8 cellular contexts compared by ENCODE assay signal in genomic region chr6:36423101-36423824, GRCh38. TPM values are rescaled to one million over a fixed set of nuclear protein-coding genes. Genes with fewer than 3 reads are reported as not detected.
DNase-seq lines count a peak whose midpoint lies in the region; ATAC-seq and TF ChIP-seq lines count a peak whose summit lies in the region.

No MANE protein-coding gene starts in this region.

- peak; percentile 92 for ATAC-seq in GM18909 (IDR thresholded peaks at IDR 0.05; ENCODE audit: poor library complexity, unreplicated experiment)
- peak; percentile 95 for ATAC-seq in HG03159 (IDR thresholded peaks at IDR 0.05; ENCODE audit: unreplicated experiment)

- peak overlapping the region; percentile 92 to 97 (median 95) for H3K4me3 Mint-ChIP-seq in immature natural killer cell

- DNase-seq in AG09319 (ENCODE audit: extremely low read depth, low read depth) = peak; percentile 90
- peak; percentile 99 for DNase-seq in NCI-H2227 (lab: John Stamatoyannopoulos, UW; ENCODE audit: unreplicated experiment)
- peak; percentile 98 for DNase-seq in cardiac fibroblast (ENCODE audit: low read depth in 2 of 2)
- peak; percentile 97 for DNase-seq in immature natural killer cell
- peak; percentile 98 for DNase-seq in smooth muscle cell of the brain vasculature (ENCODE audit: low read depth, low spot score)

- H3K4me1 Mint-ChIP-seq in immature natural killer cell = peaks cover 17 to 18% of the 10 kb centered on the region in 2 donors

- H3K4me3 ChIP-seq in WI38 (ENCODE audit: low read depth, low read length) (peak overlapping the region; percentile 56), cardiac fibroblast (replicated peaks in 1 of 2; ENCODE audit: low read depth in 2 of 2, low read length in 2 of 2) (peak overlapping the region; percentile 60)

- no peaks in the 10 kb centered on the region for H3K9me3 Mint-ChIP-seq in immature natural killer cell

- H3K36me3 Mint-ChIP-seq in immature natural killer cell = no peaks in the 10 kb centered on the region

- peaks cover 2 to 8% (median 5%) of the 10 kb centered on the region in 3 donors for H3K27me3 Mint-ChIP-seq in immature natural killer cell (ENCODE audit: low read depth in 3 of 3)

- H3K27ac Mint-ChIP-seq in immature natural killer cell = peak overlapping the region; percentile 88 to 95 (median 95)

- peak; percentile 71 for TF ChIP-seq CTCF in AG09319 (IDR thresholded peaks at IDR 0.05; ENCODE audit: low read depth, low read length)
- peak; percentile 56 for TF ChIP-seq CTCF in WI38 (IDR thresholded peaks at IDR 0.05; ENCODE audit: low read depth, low read length)
- peak; percentile 63 for TF ChIP-seq CTCF in cardiac fibroblast (IDR thresholded peaks at IDR 0.05; ENCODE audit: low read depth, low read length)

RNA-seq across cellular contexts. Expression of gene PXT1, which starts 19.4 kb away (rescaled TPM):
- polyA plus RNA-seq in immature natural killer cell = under 1 TPM in 2 of 3 donors, not detected in 1; 0.09 TPM

RNA-seq across cellular contexts. Expression of gene KCTD20, which starts 19.5 kb away (rescaled TPM):
- polyA plus RNA-seq in immature natural killer cell = 10 to 100 TPM; 41.1 to 50.5 (median 47.5) TPM

RNA-seq across cellular contexts. Expression of gene ETV7, which starts 35.8 kb away (rescaled TPM):
- 1 to 10 TPM in 1 of 3 donors, not detected in 2; 2.0 TPM for polyA plus RNA-seq in immature natural killer cell

Comparison
In these comparisons a context has a peak if more than half of its experiments do, and no peak if none do; other contexts are left out.
1. Peak in every context shown above with its lines: DNase-seq, ATAC-seq and H3K4me3 ChIP-seq.